In the genomic region with DNA sequence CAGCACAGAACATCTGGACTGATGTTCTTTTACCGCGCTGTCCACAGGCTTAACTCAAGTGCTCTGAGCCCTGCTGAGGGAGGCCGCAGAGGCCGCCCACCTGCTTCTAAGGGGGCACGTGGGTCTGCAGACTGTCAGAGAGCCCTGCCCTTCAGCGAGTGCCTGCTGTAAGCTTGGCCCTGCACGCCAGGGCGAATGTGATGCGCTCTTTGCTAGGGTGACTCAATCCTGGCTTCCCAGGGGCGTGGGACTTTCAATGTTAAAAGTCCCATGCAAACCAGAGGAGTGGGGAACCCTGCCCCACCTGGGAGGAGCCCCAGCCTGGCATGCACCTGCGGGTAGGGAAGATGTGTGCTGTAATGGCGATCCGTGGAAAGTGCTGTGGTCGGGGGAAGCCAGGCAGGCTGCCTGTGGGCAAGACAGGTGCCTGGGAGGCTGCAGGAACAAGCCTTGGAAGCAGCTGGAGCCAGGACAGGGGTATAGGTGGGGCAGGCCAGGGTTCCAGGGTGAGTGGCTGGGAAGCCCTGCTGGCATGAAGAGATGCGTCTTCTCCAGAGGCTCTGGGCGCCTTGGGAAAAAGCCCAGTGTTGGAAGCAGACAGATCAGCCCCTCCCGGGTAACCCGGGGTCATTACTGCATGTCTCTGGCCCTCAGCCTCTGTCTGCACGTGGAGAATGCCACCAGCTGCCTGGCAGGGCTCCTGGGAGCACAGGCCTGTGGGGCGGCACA, we compare ENCODE assay signal across 8 cellular contexts. TPM values are rescaled to one million over a fixed set of nuclear protein-coding genes. Genes with fewer than 3 reads are reported as not detected.
A peak's percentile ranks its signal among the peaks of the same experiment; 100 is the strongest.
DNase-seq lines count a peak whose midpoint lies in the region; ATAC-seq and TF ChIP-seq lines count a peak whose summit lies in the region.

No MANE protein-coding gene starts in this region.

- CTCF ChIA-PET in A673 (lab: Charles Lee) = interaction anchor here (0.7 to 1.0 kb wide), 2 partner anchors 8 to 19 kb away, joined by 4 to 5 read pairs; no protein-coding TSS in a partner anchor

- H3K4me3 ChIP-seq in A673 (ENCODE audit: low read depth, low read length, poor library complexity, severe bottlenecking) = peak overlapping the region; percentile 99

- BruUV-seq in A673 (replicated peaks; lab: Mats Ljungman, UMichigan) = no TSS peak

- peaks cover 4% of the 10 kb centered on the region for H3K36me3 ChIP-seq in A673 (ENCODE audit: insufficient read depth, low read length, poor library complexity, severe bottlenecking)

- TF ChIP-seq CTCF in A673 (conservative IDR thresholded peaks at IDR 0.05; ENCODE audit: low read depth, low read length) = no peak

- peaks cover 11% of the 10 kb centered on the region for H3K4me1 ChIP-seq in A673 (ENCODE audit: insufficient read depth, low read length, poor library complexity, severe bottlenecking)

- no peaks in the 10 kb centered on the region for H3K9me3 ChIP-seq in A673 (ENCODE audit: low read depth, low read length, poor library complexity, severe bottlenecking)

- intact Hi-C loops in A673 (cut with micrococcal nuclease; ENCODE audit: unreplicated experiment) = no loop called here

- no peak overlapping the region for H3K27ac ChIP-seq in A673 (ENCODE audit: low read depth, low read length, poor library complexity, severe bottlenecking)

- DNase-seq in A673 (ENCODE audit: low spot score) = no peak
- peak; percentile 72 for DNase-seq in RKO (ENCODE audit: low spot score)
- peak; percentile 56 for DNase-seq in astrocyte of the hippocampus (ENCODE audit: low read depth, low spot score)
- DNase-seq in inferior parietal cortex (ENCODE audit: extremely low spot score) = peak; percentile 53
- peak; percentile 52 to 61 for DNase-seq in stimulated activated CD4-positive, alpha-beta T cell treated with anti-CD3 and anti-CD28 coated beads, Interleukin-2, amount 100 ng/mL, for 48 hours
- DNase-seq in T1000 (lab: John Stamatoyannopoulos, UW) = no peak

- peaks cover 41% of the 10 kb centered on the region for H3K27me3 ChIP-seq in A673 (replicated peaks; ENCODE audit: insufficient read depth, low read depth, low read length, poor library complexity)

- POLR2A ChIA-PET in A673 (lab: Charles Lee; ENCODE audit: low non-redundant PET) = interaction anchor here (0.7 to 0.9 kb wide), 2 partner anchors 19 to 319 kb away, joined by 3 to 4 read pairs; no protein-coding TSS in a partner anchor

- ATAC-seq in GM18861 (IDR thresholded peaks at IDR 0.05; ENCODE audit: unreplicated experiment) (peak; percentile 32), HG03045 (IDR thresholded peaks at IDR 0.05; ENCODE audit: unreplicated experiment) (peak; percentile 36)

RNA-seq across cellular contexts. Expression of a gene that starts 0.6 kb away (rescaled TPM):
- total RNA-seq in A673 (2021) = 45.6 and 53.6 TPM in 2 replicates

RNA-seq across cellular contexts. Expression of a gene that starts 3.1 kb away (rescaled TPM):
- not detected in 2 replicates for total RNA-seq in A673 (2021)

RNA-seq across cellular contexts. Expression of a gene that starts 29.2 kb away (rescaled TPM):
- 4.6 and 7.6 TPM in 2 replicates for total RNA-seq in A673 (2021)

RNA-seq across cellular contexts. Expression of a gene that starts 50.9 kb away (rescaled TPM):
- 0.13 TPM in 1 of 2 replicates, not detected in the other for total RNA-seq in A673 (2021)

RNA-seq across cellular contexts. Expression of a gene that starts 59.6 kb away (rescaled TPM):
- total RNA-seq in A673 (2021) = 34.8 and 41.0 TPM in 2 replicates

Comparison
In these comparisons a context has a peak if more than half of its experiments do, and no peak if none do; other contexts are left out.
1. DNase-seq: peak in RKO (single experiment), astrocyte of the hippocampus (single experiment), inferior parietal cortex (single experiment) and stimulated activated CD4-positive, alpha-beta T cell treated with anti-CD3 and anti-CD28 coated beads, Interleukin-2, amount 100 ng/mL, for 48 hours (2 of 2); none in A673 (single experiment) and T1000 (single experiment).